Comparison of ENCODE assay signal across 16 cellular contexts in the genomic region with DNA sequence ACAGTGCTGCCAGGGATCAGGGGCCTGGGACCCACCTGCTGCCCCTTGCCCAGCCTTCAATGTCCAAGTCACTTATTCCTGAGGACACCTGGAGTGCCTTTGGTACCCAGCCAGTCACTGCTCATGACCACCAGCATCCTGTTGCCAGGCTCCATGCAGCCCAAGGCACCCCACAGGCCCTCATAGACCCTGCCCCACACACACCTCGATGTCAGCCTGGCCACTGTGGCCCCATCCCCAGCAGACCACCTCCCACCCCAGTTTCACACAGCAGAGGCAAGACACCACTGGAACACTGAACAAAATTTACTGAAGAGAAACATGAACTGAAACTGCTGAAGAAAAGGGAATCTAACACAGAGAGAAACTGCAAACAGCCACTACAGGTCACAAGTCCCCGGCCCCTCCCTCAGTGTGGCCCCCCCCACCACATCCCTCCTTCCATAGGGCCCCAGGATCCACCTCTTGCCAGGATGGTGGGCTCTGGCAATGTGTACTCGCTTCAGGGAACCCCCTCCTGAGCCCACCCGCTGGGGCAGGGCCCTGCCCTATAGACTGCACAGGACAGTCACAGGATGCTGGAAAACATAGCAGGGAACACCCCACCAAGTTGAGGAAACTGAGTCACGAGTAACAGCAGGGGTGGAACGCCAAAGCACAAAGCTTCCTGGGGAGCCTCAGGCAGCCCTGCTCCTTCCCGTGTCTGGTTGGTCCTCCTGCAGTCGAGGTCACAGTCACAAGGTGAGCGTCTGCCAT. TPM values are rescaled to one million over a fixed set of nuclear protein-coding genes. Genes with fewer than 3 reads are reported as not detected.
A peak's percentile ranks its signal among the peaks of the same experiment; 100 is the strongest.
DNase-seq lines count a peak whose midpoint lies in the region; ATAC-seq and TF ChIP-seq lines count a peak whose summit lies in the region.
"Had no signal": no experiment of that assay in that cellular context is flagged by ENCODE, and none has a peak within 500 bp of the region (broad histone marks: within the 10 kb centered on the region; RNA-seq: fewer than 3 reads in every experiment).

No MANE protein-coding gene starts in this region.

- POLR2A ChIA-PET in A673 (lab: Charles Lee; ENCODE audit: low non-redundant PET), result no interaction called here

- H3K27me3 ChIP-seq in A673 (replicated peaks; ENCODE audit: insufficient read depth, low read depth, low read length, poor library complexity), result no peaks in the 10 kb centered on the region
- H3K27me3 ChIP-seq: uterus had no signal

- H3K4me3 ChIP-seq in A673 (ENCODE audit: low read depth, low read length, poor library complexity, severe bottlenecking), result no peak overlapping the region
- H3K4me3 ChIP-seq: heart right ventricle, uterus had no signal

- no peaks in the 10 kb centered on the region for H3K4me1 Mint-ChIP-seq in activated naive CD4-positive, alpha-beta T cell treated with anti-CD3 and anti-CD28 coated beads, Interleukin-2, amount 50 U/mL, for 24 hours
- H3K4me1 Mint-ChIP-seq in activated T-helper 1 cell treated with anti-CD3 and anti-CD28 coated beads, Interleukin-12 subunit alpha, Interleukin-12 subunit beta, Interleukin-2, Interleukin-4 antibody, amounts not matched to agents 30 ng/mL and 10 ng/mL and 1 ng/mL, durations not matched to agents 14 hours and 24 hours and 36 hours (ENCODE audit: low read depth), result peaks cover 21% of the 10 kb centered on the region

- intact Hi-C loops in activated T-helper 1 cell treated with anti-CD3 and anti-CD28 coated beads, Interleukin-12 subunit alpha, Interleukin-12 subunit beta, Interleukin-2, Interleukin-4 antibody, amounts not matched to agents 30 ng/mL and 10 ng/mL and 1 ng/mL, durations not matched to agents 14 hours and 24 hours and 36 hours (cut with micrococcal nuclease), result no loop called here
- intact Hi-C loops in A673 (cut with micrococcal nuclease; ENCODE audit: unreplicated experiment), result no loop called here

- no TSS peak for BruUV-seq in A673 (replicated peaks; lab: Mats Ljungman, UMichigan)

- no peak for TF ChIP-seq CTCF in A673 (conservative IDR thresholded peaks at IDR 0.05; ENCODE audit: low read depth, low read length)

- H3K36me3 Mint-ChIP-seq in activated naive CD4-positive, alpha-beta T cell treated with anti-CD3 and anti-CD28 coated beads, Interleukin-2, amount 50 U/mL, for 24 hours, result no peaks in the 10 kb centered on the region
- H3K36me3 Mint-ChIP-seq in activated T-helper 1 cell treated with anti-CD3 and anti-CD28 coated beads, Interleukin-12 subunit alpha, Interleukin-12 subunit beta, Interleukin-2, Interleukin-4 antibody, amounts not matched to agents 30 ng/mL and 10 ng/mL and 1 ng/mL, durations not matched to agents 14 hours and 24 hours and 36 hours (ENCODE audit: low read depth), result no peaks in the 10 kb centered on the region

- peak overlapping the region; percentile 65 for H3K27ac Mint-ChIP-seq in activated naive CD4-positive, alpha-beta T cell treated with anti-CD3 and anti-CD28 coated beads, Interleukin-2, amount 50 U/mL, for 24 hours
- peak overlapping the region; percentile 65 for H3K27ac Mint-ChIP-seq in activated T-helper 1 cell treated with anti-CD3 and anti-CD28 coated beads, Interleukin-12 subunit alpha, Interleukin-12 subunit beta, Interleukin-2, Interleukin-4 antibody, amounts not matched to agents 30 ng/mL and 10 ng/mL and 1 ng/mL, durations not matched to agents 14 hours and 24 hours and 36 hours

- H3K4me3 Mint-ChIP-seq in activated naive CD4-positive, alpha-beta T cell treated with anti-CD3 and anti-CD28 coated beads, Interleukin-2, amount 50 U/mL, for 24 hours, result no peak overlapping the region
- H3K4me3 Mint-ChIP-seq in activated T-helper 1 cell treated with anti-CD3 and anti-CD28 coated beads, Interleukin-12 subunit alpha, Interleukin-12 subunit beta, Interleukin-2, Interleukin-4 antibody, amounts not matched to agents 30 ng/mL and 10 ng/mL and 1 ng/mL, durations not matched to agents 14 hours and 24 hours and 36 hours, result peak overlapping the region; percentile 54

- no peaks in the 10 kb centered on the region for H3K36me3 ChIP-seq in A673 (ENCODE audit: insufficient read depth, low read length, poor library complexity, severe bottlenecking)
- H3K36me3 ChIP-seq: heart right ventricle, uterus had no signal

- no peak for DNase-seq in activated naive CD4-positive, alpha-beta T cell treated with Interleukin-2 at 50 U/mL for 16 hours
- DNase-seq in activated T-helper 1 cell treated with anti-CD3 and anti-CD28 coated beads, Interleukin-12 subunit alpha, Interleukin-12 subunit beta, Interleukin-2, Interleukin-4 antibody, amounts not matched to agents 30 ng/mL and 10 ng/mL and 1 ng/mL, durations not matched to agents 14 hours and 24 hours and 36 hours (ENCODE audit: low spot score), result no peak
- no peak for DNase-seq in stimulated activated CD4-positive, alpha-beta T cell treated with anti-CD3 and anti-CD28 coated beads, Interleukin-4, amount 100 ng/mL, for 4 hours
- no peak for DNase-seq in A673 (ENCODE audit: low spot score)
- DNase-seq in stimulated activated CD4-positive, alpha-beta T cell treated with anti-CD3 and anti-CD28 coated beads, Interleukin-12 subunit alpha, Interleukin-12 subunit beta, amount 100 ng/mL, for 4 hours, result no peak
- DNase-seq: activated CD4-positive, alpha-beta T cell treated with anti-CD3 and anti-CD28 coated beads, Interleukin-2, amount 50 U/mL, for 1 hour; heart right ventricle; uterus had no signal

- H3K9me3 ChIP-seq in A673 (ENCODE audit: low read depth, low read length, poor library complexity, severe bottlenecking), result no peaks in the 10 kb centered on the region
- H3K9me3 ChIP-seq: heart right ventricle, uterus had no signal

- ATAC-seq in HG02870 (IDR thresholded peaks at IDR 0.05; ENCODE audit: unreplicated experiment), result peak; percentile 62
- ATAC-seq in GM21528 (IDR thresholded peaks at IDR 0.05; ENCODE audit: low FRiP score, unreplicated experiment), result no peak
- ATAC-seq: Panc1 had no signal

- H3K4me1 ChIP-seq in A673 (ENCODE audit: insufficient read depth, low read length, poor library complexity, severe bottlenecking), result no peaks in the 10 kb centered on the region
- H3K4me1 ChIP-seq: heart right ventricle, uterus had no signal

- H3K9me3 Mint-ChIP-seq in activated naive CD4-positive, alpha-beta T cell treated with anti-CD3 and anti-CD28 coated beads, Interleukin-2, amount 50 U/mL, for 24 hours, result no peaks in the 10 kb centered on the region
- no peaks in the 10 kb centered on the region for H3K9me3 Mint-ChIP-seq in activated T-helper 1 cell treated with anti-CD3 and anti-CD28 coated beads, Interleukin-12 subunit alpha, Interleukin-12 subunit beta, Interleukin-2, Interleukin-4 antibody, amounts not matched to agents 30 ng/mL and 10 ng/mL and 1 ng/mL, durations not matched to agents 14 hours and 24 hours and 36 hours

- no peak overlapping the region for H3K27ac ChIP-seq in A673 (ENCODE audit: low read depth, low read length, poor library complexity, severe bottlenecking)
- H3K27ac ChIP-seq: HL-60, uterus had no signal

- no peaks in the 10 kb centered on the region for H3K27me3 Mint-ChIP-seq in activated naive CD4-positive, alpha-beta T cell treated with anti-CD3 and anti-CD28 coated beads, Interleukin-2, amount 50 U/mL, for 24 hours
- H3K27me3 Mint-ChIP-seq in activated T-helper 1 cell treated with anti-CD3 and anti-CD28 coated beads, Interleukin-12 subunit alpha, Interleukin-12 subunit beta, Interleukin-2, Interleukin-4 antibody, amounts not matched to agents 30 ng/mL and 10 ng/mL and 1 ng/mL, durations not matched to agents 14 hours and 24 hours and 36 hours (ENCODE audit: insufficient read depth), result no peaks in the 10 kb centered on the region

- CTCF ChIA-PET in A673 (lab: Charles Lee), result no interaction called here

RNA-seq across cellular contexts. Expression of a gene that starts 5.2 kb away (rescaled TPM):
- total RNA-seq in activated T-helper 1 cell treated with anti-CD3 and anti-CD28 coated beads, Interleukin-12 subunit alpha, Interleukin-12 subunit beta, Interleukin-2, Interleukin-4 antibody, amounts not matched to agents 30 ng/mL and 10 ng/mL and 1 ng/mL, durations not matched to agents 14 hours and 24 hours and 36 hours, result not detected in 2 replicates
- not detected in 2 replicates for total RNA-seq in A673 (2021)
- total RNA-seq: chondrocyte, epithelial cell of proximal tubule, heart right ventricle, MCF 10A had no signal
